In the genomic region with DNA sequence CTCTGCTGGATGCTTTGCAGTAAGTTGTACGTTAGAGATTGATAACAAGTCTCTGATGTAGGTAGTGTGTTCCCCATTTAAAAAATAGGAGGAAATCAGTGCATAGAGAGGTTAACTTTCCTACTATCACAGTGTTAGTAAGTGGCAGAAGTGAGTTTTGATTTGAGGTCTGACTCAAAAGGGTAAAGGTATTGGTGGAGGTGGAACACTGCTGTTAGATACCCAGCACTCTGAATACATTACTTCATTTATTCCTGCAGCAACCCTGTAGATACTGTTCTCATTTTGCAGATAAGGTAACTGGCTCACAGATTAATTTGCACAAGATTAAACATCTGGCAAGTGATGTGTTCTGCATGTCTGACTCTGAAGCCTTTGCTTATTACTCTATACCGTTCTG, we compare ENCODE assay signal across 1 cellular context.
TF ChIP-seq lines count a peak whose summit lies in the region.

No MANE protein-coding gene starts in this region.

TF ChIP-seq in endothelial cell of umbilical vein, 7 proteins besides CTCF, POLR2A, EP300 and RAD21 (continued from another document):
- TF ChIP-seq JUN (IDR thresholded peaks at IDR 0.05; ENCODE audit: borderline replicate concordance, insufficient read depth, insufficient read length, low read depth) = no peak
